In the genomic region with DNA sequence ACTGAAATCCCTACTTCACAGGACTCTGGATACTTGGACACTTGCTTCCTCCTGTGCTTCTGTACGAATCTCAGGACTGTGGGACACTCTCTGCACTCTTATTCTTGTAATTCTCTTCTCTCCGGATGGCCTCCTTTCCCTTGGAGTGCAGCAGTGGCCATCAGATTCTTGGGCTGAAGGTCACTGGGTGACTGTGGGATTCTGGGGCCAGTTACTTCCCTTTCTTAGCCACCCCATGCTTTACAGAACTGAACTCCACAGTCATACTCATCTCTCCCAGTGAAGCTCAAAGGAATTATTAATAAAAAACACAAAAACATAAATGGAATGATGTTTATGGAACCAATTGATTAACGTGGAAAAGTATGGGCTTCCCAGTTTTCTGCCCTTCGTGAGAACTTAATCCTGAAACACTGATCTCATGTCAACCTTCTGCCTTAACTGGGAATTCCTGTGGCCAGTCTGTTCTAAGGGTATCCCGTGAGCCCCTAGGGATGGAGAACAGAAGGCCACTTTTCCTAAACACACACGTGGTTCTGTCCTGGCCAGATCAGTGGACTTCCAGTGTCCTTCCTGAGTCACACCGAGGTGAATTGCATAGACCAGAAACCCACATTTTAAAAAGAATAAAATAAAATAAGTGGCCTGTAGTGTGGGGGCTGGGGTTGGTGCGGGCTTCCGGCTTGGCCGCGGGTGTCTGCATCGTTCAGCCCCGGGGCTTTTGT, we compare ENCODE assay signal across 12 cellular contexts. TPM values are rescaled to one million over a fixed set of nuclear protein-coding genes. Genes with fewer than 3 reads are reported as not detected.
DNase-seq lines count a peak whose midpoint lies in the region; ATAC-seq, FAIRE-seq and TF ChIP-seq lines count a peak whose summit lies in the region.
"Had no signal": no experiment of that assay in that cellular context is flagged by ENCODE, and none has a peak within 500 bp of the region (broad histone marks: within the 10 kb centered on the region; RNA-seq: fewer than 3 reads in every experiment).

No MANE protein-coding gene starts in this region.

- intact Hi-C loops in natural killer cell (cut with micrococcal nuclease): loop anchor here (2.0 kb wide), 1 partner anchor 15 kb away; no protein-coding TSS in a partner anchor

- H3K27me3 ChIP-seq in duodenal mucosa (ENCODE audit: control insufficient read depth in 1 of 2, insufficient read depth in 2 of 2, low read length in 2 of 2): peaks cover 86 to 89% of the 10 kb centered on the region in 2 donors

- no peaks in the 10 kb centered on the region for H3K36me3 Mint-ChIP-seq in stimulated activated naive CD8-positive, alpha-beta T cell treated with anti-CD3 and anti-CD28 coated beads, Interleukin-15, Interleukin-2, amounts not matched to agents 100 ng/mL and 50 ng/mL, for 24 hours (ENCODE audit: low read depth)
- peaks cover 3% of the 10 kb centered on the region for H3K36me3 Mint-ChIP-seq in natural killer cell
- no peaks in the 10 kb centered on the region for H3K36me3 Mint-ChIP-seq in activated CD4-positive, alpha-beta memory T cell treated with anti-CD3 and anti-CD28 coated beads, Interleukin-2, amount 10 ng/mL, durations not matched to agents 7 days and 5 days (ENCODE audit: low read depth)

- no peak overlapping the region for H3K27ac Mint-ChIP-seq in stimulated activated naive CD8-positive, alpha-beta T cell treated with anti-CD3 and anti-CD28 coated beads, Interleukin-15, Interleukin-2, amounts not matched to agents 100 ng/mL and 50 ng/mL, for 24 hours
- H3K27ac Mint-ChIP-seq in natural killer cell: no peak overlapping the region
- no peak overlapping the region for H3K27ac Mint-ChIP-seq in activated CD4-positive, alpha-beta memory T cell treated with anti-CD3 and anti-CD28 coated beads, Interleukin-2, amount 10 ng/mL, durations not matched to agents 7 days and 5 days

- POLR2A ChIA-PET in activated CD4-positive, alpha-beta memory T cell treated with anti-CD3 and anti-CD28 coated beads, Interleukin-2, amount 10 ng/mL, durations not matched to agents 7 days and 5 days (lab: Charles Lee): interaction anchor here (1.4 to 3.2 kb wide), 4 partner anchors 9 to 62 kb away, joined by 4 to 27 read pairs (median 6); no protein-coding TSS in a partner anchor

- no peaks in the 10 kb centered on the region for H3K9me3 ChIP-seq in duodenal mucosa (ENCODE audit: control insufficient read depth in 1 of 2, low read length in 2 of 2)
- H3K9me3 ChIP-seq: adrenal gland had no signal

- peaks cover 28% of the 10 kb centered on the region for H3K4me1 Mint-ChIP-seq in stimulated activated naive CD8-positive, alpha-beta T cell treated with anti-CD3 and anti-CD28 coated beads, Interleukin-15, Interleukin-2, amounts not matched to agents 100 ng/mL and 50 ng/mL, for 24 hours (ENCODE audit: low read depth)
- H3K4me1 Mint-ChIP-seq in natural killer cell: peaks cover 51 to 55% of the 10 kb centered on the region in 2 donors
- peaks cover 37% of the 10 kb centered on the region for H3K4me1 Mint-ChIP-seq in activated CD4-positive, alpha-beta memory T cell treated with anti-CD3 and anti-CD28 coated beads, Interleukin-2, amount 10 ng/mL, durations not matched to agents 7 days and 5 days

- H3K27ac ChIP-seq in duodenal mucosa (ENCODE audit: low read depth, low read length): no peak overlapping the region
- H3K27ac ChIP-seq: adrenal gland had no signal

- no peak for TF ChIP-seq CTCF in natural killer cell (IDR thresholded peaks at IDR 0.05)
- no peak for TF ChIP-seq CTCF in D721Med (IDR thresholded peaks at IDR 0.05; ENCODE audit: insufficient read depth, missing control alignments)

- no peak for FAIRE-seq in D721Med (lab: Jason Lieb, UNC)

- H3K27me3 Mint-ChIP-seq in stimulated activated naive CD8-positive, alpha-beta T cell treated with anti-CD3 and anti-CD28 coated beads, Interleukin-15, Interleukin-2, amounts not matched to agents 100 ng/mL and 50 ng/mL, for 24 hours: peaks cover 85% of the 10 kb centered on the region
- peaks cover 74 to 86% of the 10 kb centered on the region in 2 donors for H3K27me3 Mint-ChIP-seq in natural killer cell (ENCODE audit: low read depth in 2 of 2)
- peaks cover 85% of the 10 kb centered on the region for H3K27me3 Mint-ChIP-seq in activated CD4-positive, alpha-beta memory T cell treated with anti-CD3 and anti-CD28 coated beads, Interleukin-2, amount 10 ng/mL, durations not matched to agents 7 days and 5 days

- H3K9ac ChIP-seq in duodenal mucosa (ENCODE audit: low read depth in 1 of 2, low read length in 2 of 2): no peak overlapping the region

- CTCF ChIA-PET in activated CD4-positive, alpha-beta memory T cell treated with anti-CD3 and anti-CD28 coated beads, Interleukin-2, amount 10 ng/mL, durations not matched to agents 7 days and 5 days (lab: Charles Lee): interaction anchor here (1.1 to 3.7 kb wide), 4 partner anchors 8 to 76 kb away, joined by 5 to 18 read pairs (median 10); no protein-coding TSS in a partner anchor

- H3K36me3 ChIP-seq in duodenal mucosa (ENCODE audit: control insufficient read depth in 1 of 2, insufficient read depth in 2 of 2, low read length in 2 of 2): no peaks in the 10 kb centered on the region
- H3K36me3 ChIP-seq: adrenal gland had no signal

- peaks cover 14 to 31% of the 10 kb centered on the region in 2 donors for H3K4me1 ChIP-seq in duodenal mucosa (ENCODE audit: control insufficient read depth in 1 of 2, insufficient read depth in 2 of 2, low read length in 2 of 2)

- no peak for ATAC-seq in stimulated activated naive CD8-positive, alpha-beta T cell treated with anti-CD3 and anti-CD28 coated beads, Interleukin-15, Interleukin-2, amounts not matched to agents 100 U/mL and 50 U/mL, for 24 hours
- ATAC-seq in natural killer cell (no peak), GM18858 (IDR thresholded peaks at IDR 0.05; ENCODE audit: unreplicated experiment) (no peak), GM21367 (IDR thresholded peaks at IDR 0.05; ENCODE audit: unreplicated experiment) (no peak)

- no peaks in the 10 kb centered on the region for H3K9me3 Mint-ChIP-seq in stimulated activated naive CD8-positive, alpha-beta T cell treated with anti-CD3 and anti-CD28 coated beads, Interleukin-15, Interleukin-2, amounts not matched to agents 100 ng/mL and 50 ng/mL, for 24 hours
- no peaks in the 10 kb centered on the region for H3K9me3 Mint-ChIP-seq in natural killer cell
- no peaks in the 10 kb centered on the region for H3K9me3 Mint-ChIP-seq in activated CD4-positive, alpha-beta memory T cell treated with anti-CD3 and anti-CD28 coated beads, Interleukin-2, amount 10 ng/mL, durations not matched to agents 7 days and 5 days

- no peak for DNase-seq in stimulated activated naive CD8-positive, alpha-beta T cell treated with anti-CD3 and anti-CD28 coated beads, Interleukin-15, Interleukin-2, amounts not matched to agents 100 U/mL and 50 U/mL, for 24 hours
- no peak for DNase-seq in natural killer cell
- DNase-seq in D721Med (ENCODE audit: insufficient read length, low spot score): no peak
- DNase-seq in activated CD4-positive, alpha-beta memory T cell treated with anti-CD3 and anti-CD28 coated beads, Interleukin-2, amount 10 ng/mL, durations not matched to agents 7 days and 5 days: no peak
- DNase-seq: C1 segment of cervical spinal cord, MV-4-11, SHP77 treated with DMSO at 0.1 percent for 48 hours had no signal

- peak overlapping the region; percentile 73 to 78 for H3K4me3 ChIP-seq in duodenal mucosa (ENCODE audit: low read depth in 1 of 2, low read length in 2 of 2)

- H3K4me3 Mint-ChIP-seq in stimulated activated naive CD8-positive, alpha-beta T cell treated with anti-CD3 and anti-CD28 coated beads, Interleukin-15, Interleukin-2, amounts not matched to agents 100 ng/mL and 50 ng/mL, for 24 hours: peak overlapping the region; percentile 65
- H3K4me3 Mint-ChIP-seq in natural killer cell: peak overlapping the region; percentile 89
- no peak overlapping the region for H3K4me3 Mint-ChIP-seq in activated CD4-positive, alpha-beta memory T cell treated with anti-CD3 and anti-CD28 coated beads, Interleukin-2, amount 10 ng/mL, durations not matched to agents 7 days and 5 days

RNA-seq across cellular contexts. Expression of a gene that starts 23.6 kb away (rescaled TPM):
- 1,000 to 10,000 TPM; 1,807 to 2,048 (median 1,904) TPM for total RNA-seq in natural killer cell
- total RNA-seq in activated CD4-positive, alpha-beta memory T cell treated with anti-CD3 and anti-CD28 coated beads, Interleukin-2, amount 10 ng/mL, durations not matched to agents 7 days and 5 days: 100 to 1,000 TPM; 757 to 767 TPM
